ENCODE assay signal across 8 cellular contexts in the genomic region with DNA sequence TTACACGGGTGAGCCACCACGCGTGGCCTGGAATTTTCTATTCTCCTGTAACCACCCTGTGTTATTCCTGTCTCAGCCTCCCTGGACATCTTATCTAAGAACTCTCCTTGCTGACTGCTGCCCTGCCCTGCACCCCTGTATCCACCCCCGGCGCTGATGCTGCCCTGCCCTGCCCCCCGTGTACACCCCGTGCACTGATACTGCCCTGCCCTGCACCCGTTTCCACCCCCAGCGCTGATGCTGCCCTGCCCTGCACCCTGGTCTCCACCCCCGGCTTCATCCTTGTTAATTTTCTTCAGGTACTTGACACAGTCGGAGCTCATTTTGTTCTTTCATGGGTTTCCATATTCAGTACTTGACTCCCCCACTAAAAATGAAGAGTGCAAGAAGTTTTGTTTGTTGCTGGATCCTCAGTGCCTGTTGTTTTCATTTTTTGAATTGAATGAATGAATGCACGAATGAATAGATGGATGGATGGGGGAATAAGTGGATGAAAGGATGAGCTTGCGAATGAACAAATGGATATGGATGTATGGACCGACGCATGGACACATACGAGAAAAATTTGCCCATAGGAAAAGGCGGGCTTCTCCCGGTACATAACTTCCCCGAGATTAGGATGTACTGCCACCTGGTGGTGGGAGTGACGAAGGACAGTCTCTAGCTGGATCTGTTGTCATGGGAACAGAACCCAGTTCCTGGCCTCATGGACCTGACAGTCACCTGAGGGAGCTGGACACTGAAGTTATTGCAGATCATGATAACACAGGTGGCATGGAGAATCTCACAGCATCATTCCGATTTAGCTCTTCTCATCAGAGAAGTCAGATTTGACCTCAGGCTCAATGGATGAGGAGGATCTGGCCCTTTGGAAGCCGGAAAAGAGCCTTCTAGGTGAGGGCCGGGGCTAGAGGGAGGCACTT. TPM values are rescaled to one million over a fixed set of nuclear protein-coding genes. Genes with fewer than 3 reads are reported as not detected.
DNase-seq lines count a peak whose midpoint lies in the region; ATAC-seq and TF ChIP-seq lines count a peak whose summit lies in the region.

No MANE protein-coding gene starts in this region.

- H3K9me3 Mint-ChIP-seq in activated CD4-positive, alpha-beta T cell treated with anti-CD3 and anti-CD28 coated beads, Interleukin-2, amount 10 ng/mL, durations not matched to agents 7 days and 5 days, result no peaks in the 10 kb centered on the region

- POLR2A ChIA-PET in HEK293T (lab: Yijun Ruan, JAX), result no interaction called here
- POLR2A ChIA-PET in activated CD4-positive, alpha-beta T cell treated with anti-CD3 and anti-CD28 coated beads, Interleukin-2, amount 10 ng/mL, durations not matched to agents 7 days and 5 days (lab: Charles Lee), result interaction anchor here (0.6 kb wide), 1 partner anchor 208 kb away, joined by 3 read pairs; no protein-coding TSS in a partner anchor

- no peaks in the 10 kb centered on the region for H3K27me3 ChIP-seq in liver (ENCODE audit: control insufficient read depth in 4 of 4, insufficient read depth in 4 of 4, low read length in 3 of 4)

- TF ChIP-seq RAD21 in liver (IDR thresholded peaks at IDR 0.05), result peak; percentile 98 to 99

- CTCF ChIA-PET in HEK293T (lab: Yijun Ruan, JAX), result interaction anchor here (0.6 to 1.4 kb wide), 10 partner anchors 9 to 380 kb away, joined by 3 to 14 read pairs (median 4); partner anchors contain the start of gene HNRNPCL1
- CTCF ChIA-PET in activated CD4-positive, alpha-beta T cell treated with anti-CD3 and anti-CD28 coated beads, Interleukin-2, amount 10 ng/mL, durations not matched to agents 7 days and 5 days (lab: Charles Lee), result interaction anchor here (0.8 to 1.8 kb wide), 20 partner anchors 9 to 534 kb away, joined by 3 to 13 read pairs (median 4); partner anchors contain the start of gene DHRS3

- H3K36me3 ChIP-seq in liver (ENCODE audit: control insufficient read depth in 4 of 4, insufficient read depth in 3 of 4, low read depth in 1 of 4, low read length in 3 of 4), result no peaks in the 10 kb centered on the region

- peak; percentile 96 for TF ChIP-seq CTCF in coronary artery (IDR thresholded peaks at IDR 0.05)
- TF ChIP-seq CTCF in liver (IDR thresholded peaks at IDR 0.05; ENCODE audit: low read depth, low read length, missing input control), result peak; percentile 95

- H3K9ac ChIP-seq in liver (ENCODE audit: low read depth in 1 of 2, low read length in 2 of 2), result no peak overlapping the region

- H3K4me1 Mint-ChIP-seq in activated CD4-positive, alpha-beta T cell treated with anti-CD3 and anti-CD28 coated beads, Interleukin-2, amount 10 ng/mL, durations not matched to agents 7 days and 5 days, result peaks cover 9% of the 10 kb centered on the region

- WGBS in liver, result 40% methylated on average over 23 of the region's 23 CpGs

- no peak overlapping the region for H3K4me3 Mint-ChIP-seq in activated CD4-positive, alpha-beta T cell treated with anti-CD3 and anti-CD28 coated beads, Interleukin-2, amount 10 ng/mL, durations not matched to agents 7 days and 5 days

- H3K4me1 ChIP-seq in liver (ENCODE audit: control insufficient read depth in 4 of 4, insufficient read depth in 4 of 4, low read length in 3 of 4), result peaks cover 0 to 2% (median 0%) of the 10 kb centered on the region in 4 donors

- ATAC-seq in HG03139 (IDR thresholded peaks at IDR 0.05; ENCODE audit: unreplicated experiment), result no peak

- H3K27ac Mint-ChIP-seq in activated CD4-positive, alpha-beta T cell treated with anti-CD3 and anti-CD28 coated beads, Interleukin-2, amount 10 ng/mL, durations not matched to agents 7 days and 5 days, result no peak overlapping the region

- peaks cover 0 to 3% (median 0%) of the 10 kb centered on the region in 4 donors for H3K9me3 ChIP-seq in liver (ENCODE audit: control insufficient read depth in 4 of 4, low read length in 3 of 4)

- H3K36me3 Mint-ChIP-seq in activated CD4-positive, alpha-beta T cell treated with anti-CD3 and anti-CD28 coated beads, Interleukin-2, amount 10 ng/mL, durations not matched to agents 7 days and 5 days (ENCODE audit: low read depth), result no peaks in the 10 kb centered on the region

- DNase-seq in CD1c-positive myeloid dendritic cell (ENCODE audit: extremely low spot score), result peak; percentile 87
- peak; percentile 92 for DNase-seq in HEK293T (ENCODE audit: extremely low spot score)
- peak; percentile 61 to 89 for DNase-seq in NCI-H526 (lab: John Stamatoyannopoulos, UW)
- DNase-seq in activated CD4-positive, alpha-beta T cell treated with anti-CD3 and anti-CD28 coated beads, Interleukin-2, amount 10 ng/mL, durations not matched to agents 7 days and 5 days, result peak; percentile 80
- DNase-seq in coronary artery (ENCODE audit: low spot score), result peak; percentile 78
- peak; percentile 53 to 64 (median 56) for DNase-seq in stimulated activated CD4-positive, alpha-beta T cell treated with anti-CD3 and anti-CD28 coated beads, TNF-alpha, amount 100 ng/mL, for 24 hours (ENCODE audit: low read depth in 3 of 3)

- H3K4me3 ChIP-seq in coronary artery (no peak overlapping the region), liver (ENCODE audit: low read depth in 1 of 3, low read length in 3 of 3) (no peak overlapping the region)

- H3K27ac ChIP-seq in coronary artery (no peak overlapping the region), liver (ENCODE audit: low read depth in 1 of 2, low read length in 2 of 2) (no peak overlapping the region)

- peaks cover 11% of the 10 kb centered on the region for H3K27me3 Mint-ChIP-seq in activated CD4-positive, alpha-beta T cell treated with anti-CD3 and anti-CD28 coated beads, Interleukin-2, amount 10 ng/mL, durations not matched to agents 7 days and 5 days

TF ChIP-seq in HEK293T, 16 proteins besides CTCF, POLR2A, EP300 and RAD21:
- TF ChIP-seq L3MBTL2 (conservative IDR thresholded peaks at IDR 0.05) (peak; percentile 63; the same call in 1 of the 2 replicates), ELF4 (IDR thresholded peaks at IDR 0.05) (no peak)

TF ChIP-seq in liver, 16 proteins besides CTCF, POLR2A, EP300 and RAD21:
- TF ChIP-seq MAX (IDR thresholded peaks at IDR 0.05), result no peak
- no peak for TF ChIP-seq FOXA2 (IDR thresholded peaks at IDR 0.05)
- no peak for TF ChIP-seq EGR1 (IDR thresholded peaks at IDR 0.05; ENCODE audit: low read depth in 2 of 2)
- TF ChIP-seq NR2F2 (IDR thresholded peaks at IDR 0.05), result no peak
- TF ChIP-seq GABPA (IDR thresholded peaks at IDR 0.05 in 1 of 2, conservative IDR thresholded peaks at IDR 0.05 in 1 of 2), result no peak
- TF ChIP-seq, protein P1, sequence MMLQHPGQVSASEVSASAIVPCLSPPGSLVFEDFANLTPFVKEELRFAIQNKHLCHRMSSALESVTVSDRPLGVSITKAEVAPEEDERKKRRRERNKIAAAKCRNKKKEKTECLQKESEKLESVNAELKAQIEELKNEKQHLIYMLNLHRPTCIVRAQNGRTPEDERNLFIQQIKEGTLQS (IDR thresholded peaks at IDR 0.05), result no peak
- no peak for TF ChIP-seq JUND (IDR thresholded peaks at IDR 0.05)
- no peak for TF ChIP-seq YY1 (IDR thresholded peaks at IDR 0.05)
- no peak for TF ChIP-seq ZBTB33 (IDR thresholded peaks at IDR 0.05)
- TF ChIP-seq RXRA (IDR thresholded peaks at IDR 0.05), result no peak

RNA-seq across cellular contexts. Expression of gene AADACL4, which starts 14.9 kb away (rescaled TPM):
- not detected for total RNA-seq in activated CD4-positive, alpha-beta T cell treated with anti-CD3 and anti-CD28 coated beads, Interleukin-2, amount 10 ng/mL, durations not matched to agents 7 days and 5 days
- not detected for total RNA-seq in liver
- polyA plus RNA-seq in liver, result not detected

RNA-seq across cellular contexts. Expression of gene DHRS3, which starts 40.8 kb away (rescaled TPM):
- 10 to 100 TPM; 30.3 to 31.2 TPM for total RNA-seq in activated CD4-positive, alpha-beta T cell treated with anti-CD3 and anti-CD28 coated beads, Interleukin-2, amount 10 ng/mL, durations not matched to agents 7 days and 5 days
- 100 to 1,000 TPM in 1 of 2 donors, 10 to 100 TPM in 1; 62.6 to 146 TPM for total RNA-seq in liver
- 100 to 1,000 TPM; 170 to 185 TPM for polyA plus RNA-seq in liver

RNA-seq across cellular contexts. Expression of gene AADACL3, which starts 57.1 kb away (rescaled TPM):
- not detected for total RNA-seq in activated CD4-positive, alpha-beta T cell treated with anti-CD3 and anti-CD28 coated beads, Interleukin-2, amount 10 ng/mL, durations not matched to agents 7 days and 5 days
- total RNA-seq in liver, result not detected
- polyA plus RNA-seq in liver, result not detected
